In the genomic region with DNA sequence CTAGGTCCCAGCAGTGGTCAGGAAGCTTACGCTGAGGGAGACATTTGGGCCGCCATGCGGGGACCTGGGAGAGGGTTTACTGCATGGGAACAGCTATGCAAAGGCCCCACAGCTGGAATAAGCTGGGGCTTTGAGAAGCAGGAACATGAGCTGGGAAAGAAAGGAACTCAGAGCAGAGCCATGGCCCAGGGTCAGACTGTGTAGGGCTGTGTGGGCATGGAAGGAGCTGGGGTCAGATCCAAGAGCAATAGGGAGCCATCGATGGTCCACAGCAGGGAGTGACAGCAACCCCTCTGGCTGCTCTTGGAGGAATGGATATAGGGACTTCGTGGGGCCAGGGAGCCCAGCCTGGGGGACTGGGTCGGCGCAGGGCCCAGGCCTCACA, we compare ENCODE assay signal across 12 cellular contexts.
A peak's percentile ranks its signal among the peaks of the same experiment; 100 is the strongest.
DNase-seq lines count a peak whose midpoint lies in the region; ATAC-seq, FAIRE-seq and TF ChIP-seq lines count a peak whose summit lies in the region.
"Had no signal": no experiment of that assay in that cellular context is flagged by ENCODE, and none has a peak within 500 bp of the region (broad histone marks: within the 10 kb centered on the region; RNA-seq: fewer than 3 reads in every experiment).

No MANE protein-coding gene starts in this region.

- H3K36me3 Mint-ChIP-seq in stimulated activated naive CD8-positive, alpha-beta T cell treated with anti-CD3 and anti-CD28 coated beads, Interleukin-15, Interleukin-2, amounts not matched to agents 100 ng/mL and 50 ng/mL, for 24 hours (ENCODE audit: low read depth), result no peaks in the 10 kb centered on the region
- H3K36me3 Mint-ChIP-seq in neural crest cell (ENCODE audit: low read depth) (no peaks in the 10 kb centered on the region), chondrocyte (ENCODE audit: low read depth) (peaks cover 3% of the 10 kb centered on the region), H9 (ENCODE audit: insufficient read depth in 1 of 3, low read depth in 3 of 3) (no peaks in the 10 kb centered on the region; a peak in 1 of 7 replicates)
- H3K36me3 Mint-ChIP-seq: activated naive CD8-positive, alpha-beta T cell treated with anti-CD3 and anti-CD28 coated beads for 36 hours; brain had no signal

- H3K4me2 ChIP-seq in K562 (ENCODE audit: insufficient read depth, low read length) (no peak overlapping the region), H9 (ENCODE audit: insufficient read depth, insufficient read length, low read length) (no peak overlapping the region)

- H2BK15ac ChIP-seq in H9 (ENCODE audit: low read depth, low read length), result no peak overlapping the region

- H3K4me1 Mint-ChIP-seq in stimulated activated naive CD8-positive, alpha-beta T cell treated with anti-CD3 and anti-CD28 coated beads, Interleukin-15, Interleukin-2, amounts not matched to agents 100 ng/mL and 50 ng/mL, for 24 hours (ENCODE audit: low read depth), result peaks cover 33% of the 10 kb centered on the region
- H3K4me1 Mint-ChIP-seq in stimulated activated naive CD8-positive, alpha-beta T cell treated with anti-CD3 and anti-CD28 coated beads, Interleukin-15, amount 100 ng/mL, for 72 hours, result peaks cover 24% of the 10 kb centered on the region
- peaks cover 21% of the 10 kb centered on the region for H3K4me1 Mint-ChIP-seq in neural crest cell
- peaks cover 2% of the 10 kb centered on the region for H3K4me1 Mint-ChIP-seq in chondrocyte (ENCODE audit: low read depth)
- H3K4me1 Mint-ChIP-seq in H9, result peaks cover 0 to 2% of the 10 kb centered on the region in 2 experiments; a peak in 2 of 4 replicates

- no peaks in the 10 kb centered on the region for H3K9me3 Mint-ChIP-seq in stimulated activated naive CD8-positive, alpha-beta T cell treated with anti-CD3 and anti-CD28 coated beads, Interleukin-15, Interleukin-2, amounts not matched to agents 100 ng/mL and 50 ng/mL, for 24 hours
- H3K9me3 Mint-ChIP-seq in stimulated activated naive CD8-positive, alpha-beta T cell treated with anti-CD3 and anti-CD28 coated beads, Interleukin-15, amount 100 ng/mL, for 72 hours, result peaks cover 10 to 11% of the 10 kb centered on the region in 2 donors
- H3K9me3 Mint-ChIP-seq in neural crest cell (peaks cover 8% of the 10 kb centered on the region), chondrocyte (ENCODE audit: low read depth) (peaks cover 9% of the 10 kb centered on the region), H9 (no peaks in the 10 kb centered on the region)

- H3K9ac ChIP-seq in K562 (ENCODE audit: insufficient read depth in 1 of 2, low read depth in 2 of 2, low read length in 2 of 2) (no peak overlapping the region), H9 (ENCODE audit: extremely low read depth, insufficient read length, low read length) (no peak overlapping the region)

- no peak for ATAC-seq in stimulated activated naive CD8-positive, alpha-beta T cell treated with anti-CD3 and anti-CD28 coated beads, Interleukin-15, amount 100 ng/mL, for 72 hours
- ATAC-seq in K562 (no peak), GM19328 (IDR thresholded peaks at IDR 0.05; ENCODE audit: unreplicated experiment) (no peak)

- H3K36me3 ChIP-seq in K562 (ENCODE audit: control insufficient read depth, insufficient read depth, low read length), result no peaks in the 10 kb centered on the region
- H3K36me3 ChIP-seq: suprapubic skin had no signal

- H3K56ac ChIP-seq in H9 (ENCODE audit: insufficient read length, low read depth, low read length), result no peak overlapping the region

- no peak overlapping the region for H3K4ac ChIP-seq in H9 (ENCODE audit: low read depth, low read length)

- intact Hi-C loops in K562 (cut with micrococcal nuclease), result loop anchor here (10.0 kb wide), 2 partner anchors 341 to 729 kb away; no protein-coding TSS in a partner anchor

- H3K4me3 ChIP-seq in K562, result no peak overlapping the region
- H3K4me3 ChIP-seq: suprapubic skin had no signal

- H3K9me3 ChIP-seq in K562 (replicated peaks; ENCODE audit: control insufficient read depth, insufficient read depth, low read depth, low read length) (no peaks in the 10 kb centered on the region), H9 (ENCODE audit: control insufficient read depth, low read depth, low read length) (no peaks in the 10 kb centered on the region)
- H3K9me3 ChIP-seq: suprapubic skin had no signal

- WGBS in K562 (ENCODE audit: insufficient coverage, low coverage, missing lambda C conversion rate), result 52% methylated on average over 7 of the region's 7 CpGs
- no CpG with 5 or more reads among the region's 7 CpGs for WGBS in H9 (ENCODE audit: extremely low coverage, insufficient read length, low lambda C conversion rate)

- TF ChIP-seq POLR2A in K562 (conservative IDR thresholded peaks at IDR 0.05), result no peak

- H3K4me3 Mint-ChIP-seq in stimulated activated naive CD8-positive, alpha-beta T cell treated with anti-CD3 and anti-CD28 coated beads, Interleukin-15, Interleukin-2, amounts not matched to agents 100 ng/mL and 50 ng/mL, for 24 hours, result peak overlapping the region; percentile 26
- peak overlapping the region in 1 of 2 donors; percentile 74 for H3K4me3 Mint-ChIP-seq in stimulated activated naive CD8-positive, alpha-beta T cell treated with anti-CD3 and anti-CD28 coated beads, Interleukin-15, amount 100 ng/mL, for 72 hours
- H3K4me3 Mint-ChIP-seq in neural crest cell (no peak overlapping the region), chondrocyte (ENCODE audit: unreplicated experiment) (no peak overlapping the region), H9 (no peak overlapping the region)

- no peaks in the 10 kb centered on the region for H3K79me1 ChIP-seq in H9 (ENCODE audit: insufficient read depth, low read depth, low read length, poor library complexity, severe bottlenecking)

- no peak overlapping the region for H3K23ac ChIP-seq in H9 (ENCODE audit: insufficient read length, low read depth, low read length)

- H4K91ac ChIP-seq in H9 (ENCODE audit: insufficient read length, low read depth, low read length), result no peak overlapping the region

- TF ChIP-seq RAD21 in K562 (CRISPR knock-in tag; conservative IDR thresholded peaks at IDR 0.05 in 1 of 2, IDR thresholded peaks at IDR 0.05 in 1 of 2), result no peak

- H3K4me1 ChIP-seq in K562 (replicated peaks in 1 of 2; ENCODE audit: control insufficient read depth in 2 of 2, insufficient read depth in 2 of 2, low read length in 2 of 2) (peaks cover 0 to 27% of the 10 kb centered on the region in 2 experiments; a peak in 2 of 5 replicates), H9 (ENCODE audit: insufficient read depth, low read length) (no peaks in the 10 kb centered on the region)

- no peak overlapping the region for H2BK12ac ChIP-seq in H9 (ENCODE audit: insufficient read length, low read depth, low read length)

- H3K79me2 ChIP-seq in K562 (ENCODE audit: control insufficient read depth, insufficient read depth, low read length), result no peaks in the 10 kb centered on the region
- no peaks in the 10 kb centered on the region for H3K79me2 ChIP-seq in H9 (ENCODE audit: insufficient read depth, low read length)

- H4K20me1 ChIP-seq in K562 (replicated peaks; ENCODE audit: control insufficient read depth, insufficient read depth, low read length) (no peaks in the 10 kb centered on the region; the same call in 1 of the 2 replicates), H9 (ENCODE audit: control insufficient read depth, insufficient read depth, insufficient read length) (no peaks in the 10 kb centered on the region)

- H2BK20ac ChIP-seq in H9 (ENCODE audit: low read depth, low read length, poor library complexity, severe bottlenecking), result no peak overlapping the region

- H3K27me3 Mint-ChIP-seq in stimulated activated naive CD8-positive, alpha-beta T cell treated with anti-CD3 and anti-CD28 coated beads, Interleukin-15, Interleukin-2, amounts not matched to agents 100 ng/mL and 50 ng/mL, for 24 hours, result peaks cover 8% of the 10 kb centered on the region
- peaks cover 15% of the 10 kb centered on the region for H3K27me3 Mint-ChIP-seq in stimulated activated naive CD8-positive, alpha-beta T cell treated with anti-CD3 and anti-CD28 coated beads, Interleukin-15, amount 100 ng/mL, for 72 hours
- no peaks in the 10 kb centered on the region for H3K27me3 Mint-ChIP-seq in neural crest cell (ENCODE audit: low read depth)
- H3K27me3 Mint-ChIP-seq in chondrocyte (ENCODE audit: low read depth), result peaks cover 17% of the 10 kb centered on the region
- peaks cover 20% of the 10 kb centered on the region for H3K27me3 Mint-ChIP-seq in H9 (ENCODE audit: low read depth)

- POLR2A ChIA-PET in K562 (lab: Yijun Ruan, JAX), result interaction anchor here (0.6 to 0.8 kb wide), 3 partner anchors 10 to 280 kb away, joined by 3 to 4 read pairs (median 4); no protein-coding TSS in a partner anchor

- in situ Hi-C loops in K562 (cut with MboI), result loop anchor here (10.0 kb wide), 1 partner anchor 729 kb away; no protein-coding TSS in a partner anchor

- H2AFZ ChIP-seq in K562 (ENCODE audit: low read depth, low read length), result no peak overlapping the region
- no peak overlapping the region for H2AFZ ChIP-seq in H9 (ENCODE audit: low read length)

- CTCF ChIA-PET in K562 (lab: Yijun Ruan, JAX; ENCODE audit: low intra/inter-chr PET ratio), result interaction anchor here (0.6 to 2.2 kb wide), 6 partner anchors 27 to 1194 kb away, joined by 3 to 11 read pairs (median 3); partner anchors contain the start of gene MMP17

- no peak overlapping the region for H3K18ac ChIP-seq in H9 (ENCODE audit: insufficient read length, low read depth, low read length)

- TF ChIP-seq CTCF in K562 (IDR thresholded peaks at IDR 0.05 in 2 of 3, conservative IDR thresholded peaks at IDR 0.05 in 1 of 3; ENCODE audit: insufficient read depth in 2 of 3, low read depth in 1 of 3, low read length in 3 of 3) (no peak), neural crest cell (conservative IDR thresholded peaks at IDR 0.05) (no peak), chondrocyte (IDR thresholded peaks at IDR 0.05) (no peak), H9 (conservative IDR thresholded peaks at IDR 0.05) (no peak)

- H3K27me3 ChIP-seq in K562 (ENCODE audit: control insufficient read depth in 2 of 2, insufficient read depth in 2 of 2, low read length in 2 of 2) (peaks cover 0 to 7% of the 10 kb centered on the region in 2 experiments; a peak in 1 of 5 replicates), H9 (ENCODE audit: insufficient read depth, low read length) (no peaks in the 10 kb centered on the region)

- no peak overlapping the region for H2BK5ac ChIP-seq in H9 (ENCODE audit: insufficient read length, low read length)

- BruUV-seq in K562 (replicated peaks; lab: Mats Ljungman, UMichigan), result no TSS peak

- no peak overlapping the region for H2BK120ac ChIP-seq in H9 (ENCODE audit: low read depth, low read length, poor library complexity, severe bottlenecking)

- no peak overlapping the region for H3T11ph ChIP-seq in H9 (ENCODE audit: low read length)

- no peak overlapping the region for H3K27ac Mint-ChIP-seq in stimulated activated naive CD8-positive, alpha-beta T cell treated with anti-CD3 and anti-CD28 coated beads, Interleukin-15, Interleukin-2, amounts not matched to agents 100 ng/mL and 50 ng/mL, for 24 hours
- H3K27ac Mint-ChIP-seq in stimulated activated naive CD8-positive, alpha-beta T cell treated with anti-CD3 and anti-CD28 coated beads, Interleukin-15, amount 100 ng/mL, for 72 hours, result no peak overlapping the region
- H3K27ac Mint-ChIP-seq in neural crest cell (ENCODE audit: unreplicated experiment), result peak overlapping the region; percentile 92
- H3K27ac Mint-ChIP-seq in chondrocyte (ENCODE audit: unreplicated experiment), result no peak overlapping the region
- peak overlapping the region in 1 of 3 experiments; percentile 8; a peak in 1 of 7 replicates for H3K27ac Mint-ChIP-seq in H9
- H3K27ac Mint-ChIP-seq: activated naive CD8-positive, alpha-beta T cell treated with anti-CD3 and anti-CD28 coated beads for 36 hours had no signal

- FAIRE-seq in K562 (lab: Jason Lieb, UNC), result no peak
- FAIRE-seq: H54 had no signal

- no peaks in the 10 kb centered on the region for H3K9me1 ChIP-seq in K562 (ENCODE audit: control insufficient read depth, insufficient read depth, low read length)

- H4K8ac ChIP-seq in H9 (replicated peaks; ENCODE audit: insufficient read length, low read depth, low read length), result no peak overlapping the region

- no peak overlapping the region for H3K14ac ChIP-seq in H9 (ENCODE audit: insufficient read depth, low read length)

- no peak overlapping the region for H2AK5ac ChIP-seq in H9 (ENCODE audit: insufficient read length, low read length)

- no peak overlapping the region for H3K27ac ChIP-seq in K562 (ENCODE audit: extremely low read depth, low read depth, low read length)
- no peak overlapping the region for H3K27ac ChIP-seq in H9 (ENCODE audit: insufficient read length, low read depth, low read length)
- H3K27ac ChIP-seq: suprapubic skin had no signal

- no peak for DNase-seq in stimulated activated naive CD8-positive, alpha-beta T cell treated with anti-CD3 and anti-CD28 coated beads, Interleukin-15, amount 100 ng/mL, for 72 hours
- DNase-seq in K562 (ENCODE audit: extremely low read depth in 1 of 4, low spot score in 3 of 4) (no peak), neural crest cell (ENCODE audit: low read depth, low spot score) (no peak), chondrocyte (ENCODE audit: low spot score) (no peak), NCI-H526 treated with DMSO at 0.1 percent for 48 hours (lab: John Stamatoyannopoulos, UW) (no peak), H9 (no peak)

- TF ChIP-seq EP300 in K562 (IDR thresholded peaks at IDR 0.05; ENCODE audit: low read length), result no peak

- H3K23me2 ChIP-seq in H9 (ENCODE audit: insufficient read length, low read depth, low read length, poor library complexity, severe bottlenecking), result no peaks in the 10 kb centered on the region

- H4K5ac ChIP-seq in H9 (ENCODE audit: insufficient read length, low read depth, low read length), result no peak overlapping the region
